Comparison of ENCODE assay signal across 13 cellular contexts in the genomic region with DNA sequence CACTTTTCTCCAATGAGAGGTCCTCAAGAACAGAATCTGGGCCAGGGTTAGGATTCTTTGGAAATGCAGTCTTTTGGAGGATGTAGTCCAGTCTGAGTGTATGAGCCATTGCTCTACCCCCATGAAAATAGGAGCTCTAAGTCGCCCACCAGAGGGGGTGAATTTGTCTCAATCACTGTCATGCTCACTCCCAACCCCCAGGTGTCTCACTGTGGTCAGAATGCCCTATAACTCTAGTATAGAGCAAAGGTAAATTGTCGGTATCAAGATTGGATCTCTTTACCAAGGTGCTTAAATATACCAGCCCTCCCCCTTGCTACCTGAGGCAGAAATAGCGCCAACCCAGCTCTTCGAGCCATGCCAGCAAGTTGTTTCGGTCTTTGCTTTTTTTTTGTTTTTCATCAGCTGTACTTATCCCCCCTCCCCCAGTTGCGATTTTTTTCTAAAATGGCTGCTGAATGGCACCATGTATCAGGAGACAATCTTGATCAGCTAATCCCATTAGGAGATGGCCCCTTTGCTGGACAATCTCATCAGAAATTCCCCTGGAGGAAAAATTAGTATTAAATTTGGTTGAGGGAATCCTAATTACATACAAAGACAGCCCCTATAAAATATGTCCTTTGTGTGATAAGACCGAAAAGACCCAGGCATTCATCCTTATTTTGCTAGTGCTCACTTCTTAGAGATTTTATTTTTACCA.
DNase-seq lines count a peak whose midpoint lies in the region; ATAC-seq, FAIRE-seq and TF ChIP-seq lines count a peak whose summit lies in the region.
"Had no signal": no experiment of that assay in that cellular context is flagged by ENCODE, and none has a peak within 500 bp of the region (broad histone marks: within the 10 kb centered on the region; RNA-seq: fewer than 3 reads in every experiment).

No MANE protein-coding gene starts in this region.

- H3K27ac ChIP-seq in K562 (ENCODE audit: extremely low read depth, low read depth, low read length) = no peak overlapping the region
- no peak overlapping the region for H3K27ac ChIP-seq in neuronal stem cell (replicated peaks; ENCODE audit: low read length)

- intact Hi-C loops in K562 (cut with micrococcal nuclease) = loop anchor here (1.0 kb wide), 1 partner anchor 240 kb away; no protein-coding TSS in a partner anchor

- CTCF ChIA-PET in K562 (lab: Yijun Ruan, JAX; ENCODE audit: low intra/inter-chr PET ratio) = no interaction called here

- no peak overlapping the region for H4K8ac ChIP-seq in neuronal stem cell (ENCODE audit: low read depth, low read length)

- H3K23ac ChIP-seq in neuronal stem cell (ENCODE audit: low read depth, low read length, poor library complexity) = no peak overlapping the region

- TF ChIP-seq CTCF in K562 (IDR thresholded peaks at IDR 0.05 in 2 of 3, conservative IDR thresholded peaks at IDR 0.05 in 1 of 3; ENCODE audit: insufficient read depth in 2 of 3, low read depth in 1 of 3, low read length in 3 of 3) = peak; percentile 51 to 98 (median 81)

- peak; percentile 90 for ATAC-seq in K562
- ATAC-seq in GM21390 (IDR thresholded peaks at IDR 0.05; ENCODE audit: unreplicated experiment) = no peak
- ATAC-seq in GM18505 (IDR thresholded peaks at IDR 0.05; ENCODE audit: unreplicated experiment) = no peak
- no peak for ATAC-seq in HG03196 (IDR thresholded peaks at IDR 0.05; ENCODE audit: unreplicated experiment)
- ATAC-seq: activated naive CD4-positive, alpha-beta T cell treated with anti-CD3 and anti-CD28 coated beads, Interleukin-2, amount 50 U/mL, for 72 hours; stimulated activated effector memory CD8-positive, alpha-beta T cell treated with anti-CD3 and anti-CD28 coated beads, Interleukin-12 subunit alpha, Interleukin-12 subunit beta, amount 100 ng/mL, for 72 hours had no signal

- no peaks in the 10 kb centered on the region for H3K27me3 ChIP-seq in K562 (ENCODE audit: control insufficient read depth in 2 of 2, insufficient read depth in 2 of 2, low read length in 2 of 2)
- H3K27me3 ChIP-seq in neuronal stem cell (ENCODE audit: control insufficient read depth in 3 of 3, insufficient read depth in 3 of 3, low read depth in 1 of 3, low read length in 3 of 3) = no peaks in the 10 kb centered on the region

- H3K4me2 ChIP-seq in K562 (ENCODE audit: insufficient read depth, low read length) (no peak overlapping the region), neuronal stem cell (ENCODE audit: insufficient read depth, low read length, poor library complexity, severe bottlenecking) (no peak overlapping the region)

- 1% methylated on average over 7 of the region's 7 CpGs for WGBS in K562 (ENCODE audit: insufficient coverage, low coverage, missing lambda C conversion rate)
- no CpG with 5 or more reads among the region's 7 CpGs for WGBS in neuronal stem cell (ENCODE audit: extremely low coverage in 2 of 2, insufficient read length in 2 of 2, insufficient replicate concordance in 1 of 2), 2 donors

- no peak for TF ChIP-seq EP300 in K562 (IDR thresholded peaks at IDR 0.05; ENCODE audit: low read length)

- H4K20me1 ChIP-seq in K562 (replicated peaks; ENCODE audit: control insufficient read depth, insufficient read depth, low read length) = no peaks in the 10 kb centered on the region

- no peak overlapping the region for H2BK12ac ChIP-seq in neuronal stem cell (ENCODE audit: low read length)

- H3K79me1 ChIP-seq in neuronal stem cell (ENCODE audit: low read depth, low read length) = no peaks in the 10 kb centered on the region

- no peak overlapping the region for H2BK5ac ChIP-seq in neuronal stem cell (ENCODE audit: low read length)

- peak in 1 of 2 experiments; percentile 39; a peak in 2 of 4 replicates for TF ChIP-seq RAD21 in K562 (CRISPR knock-in tag; conservative IDR thresholded peaks at IDR 0.05 in 1 of 2, IDR thresholded peaks at IDR 0.05 in 1 of 2)

- FAIRE-seq in K562 (lab: Jason Lieb, UNC) = peak; percentile 67

- H3K79me2 ChIP-seq in K562 (ENCODE audit: control insufficient read depth, insufficient read depth, low read length) = no peaks in the 10 kb centered on the region

- no peak overlapping the region for H3K14ac ChIP-seq in neuronal stem cell (ENCODE audit: low read length)

- no peak overlapping the region for H4K91ac ChIP-seq in neuronal stem cell (ENCODE audit: low read depth, low read length, poor library complexity)

- peak; percentile 6 for DNase-seq in SKM-1 treated with dmso at 0.1 percent for 144 hours (lab: John Stamatoyannopoulos, UW; ENCODE audit: unreplicated experiment)
- DNase-seq in SKM-1 (lab: John Stamatoyannopoulos, UW; ENCODE audit: unreplicated experiment) = no peak
- peak; percentile 1 for DNase-seq in LoVo (ENCODE audit: low spot score)
- peak; percentile 16 to 36 (median 26) for DNase-seq in K562 (ENCODE audit: extremely low read depth in 1 of 4, low spot score in 3 of 4)
- DNase-seq in neuronal stem cell (ENCODE audit: low spot score) = peak; percentile 17
- DNase-seq: effector memory CD4-positive, alpha-beta T cell; naive B cell; NCI-H1105 treated with DMSO at 0.1 percent for 48 hours had no signal

- H3K18ac ChIP-seq in neuronal stem cell (ENCODE audit: low read length) = no peak overlapping the region

- no peaks in the 10 kb centered on the region for H3K36me3 ChIP-seq in K562 (ENCODE audit: control insufficient read depth, insufficient read depth, low read length)
- H3K36me3 ChIP-seq in neuronal stem cell (replicated peaks in 1 of 2; ENCODE audit: control insufficient read depth in 2 of 2, insufficient read depth in 2 of 2, low read length in 2 of 2) = no peaks in the 10 kb centered on the region

- no peak overlapping the region for H2BK15ac ChIP-seq in neuronal stem cell (ENCODE audit: low read length)

- H3K9me3 ChIP-seq in K562 (replicated peaks; ENCODE audit: control insufficient read depth, insufficient read depth, low read depth, low read length) (no peaks in the 10 kb centered on the region), neuronal stem cell (replicated peaks in 1 of 2; ENCODE audit: control insufficient read depth in 2 of 2, insufficient read depth in 1 of 2, low read depth in 1 of 2, low read length in 2 of 2) (no peaks in the 10 kb centered on the region)

- TF ChIP-seq POLR2A in K562 (conservative IDR thresholded peaks at IDR 0.05) (no peak), GM18505 (IDR thresholded peaks at IDR 0.05; ENCODE audit: borderline replicate concordance, extremely low read depth, insufficient read depth, insufficient read length) (no peak)

- BruUV-seq in K562 (replicated peaks; lab: Mats Ljungman, UMichigan) = no TSS peak

- no peak overlapping the region for H3K4me3 ChIP-seq in K562
- no peak overlapping the region for H3K4me3 ChIP-seq in neuronal stem cell (ENCODE audit: low read length in 2 of 2)

- in situ Hi-C loops in K562 (cut with MboI) = no loop called here

- POLR2A ChIA-PET in K562 (lab: Yijun Ruan, JAX) = interaction anchor here (0.6 kb wide), 1 partner anchor 252 kb away, joined by 5 read pairs; no protein-coding TSS in a partner anchor

- H2AK5ac ChIP-seq in neuronal stem cell (ENCODE audit: low read depth, low read length) = no peak overlapping the region

- H3K9ac ChIP-seq in K562 (ENCODE audit: insufficient read depth in 1 of 2, low read depth in 2 of 2, low read length in 2 of 2) (no peak overlapping the region), neuronal stem cell (ENCODE audit: low read depth, low read length, poor library complexity) (no peak overlapping the region)

- H2BK120ac ChIP-seq in neuronal stem cell (ENCODE audit: low read depth, low read length) = no peak overlapping the region

- H3K4me1 ChIP-seq in K562 (replicated peaks in 1 of 2; ENCODE audit: control insufficient read depth in 2 of 2, insufficient read depth in 2 of 2, low read length in 2 of 2) (no peaks in the 10 kb centered on the region), neuronal stem cell (ENCODE audit: control insufficient read depth in 2 of 2, insufficient read depth in 1 of 2, low read depth in 1 of 2, low read length in 2 of 2) (no peaks in the 10 kb centered on the region)

- no peaks in the 10 kb centered on the region for H3K9me1 ChIP-seq in K562 (ENCODE audit: control insufficient read depth, insufficient read depth, low read length)

- no peak overlapping the region for H2AFZ ChIP-seq in K562 (ENCODE audit: low read depth, low read length)
- no peak overlapping the region for H2AFZ ChIP-seq in neuronal stem cell (ENCODE audit: low read length)

- H3K4ac ChIP-seq in neuronal stem cell (ENCODE audit: low read length) = no peak overlapping the region

TF ChIP-seq in K562, 482 proteins besides CTCF, POLR2A, EP300 and RAD21 (continues in another document):
- TF ChIP-seq ZNF282 (CRISPR knock-in tag; IDR thresholded peaks at IDR 0.05) (no peak), ZNF384 (IDR thresholded peaks at IDR 0.05; ENCODE audit: low read depth, low read length) (no peak), TAF9B (IDR thresholded peaks at IDR 0.05; ENCODE audit: partially characterized antibody) (no peak), ZNF431 (CRISPR knock-in tag; IDR thresholded peaks at IDR 0.05) (no peak)
- TF ChIP-seq, protein P1, sequence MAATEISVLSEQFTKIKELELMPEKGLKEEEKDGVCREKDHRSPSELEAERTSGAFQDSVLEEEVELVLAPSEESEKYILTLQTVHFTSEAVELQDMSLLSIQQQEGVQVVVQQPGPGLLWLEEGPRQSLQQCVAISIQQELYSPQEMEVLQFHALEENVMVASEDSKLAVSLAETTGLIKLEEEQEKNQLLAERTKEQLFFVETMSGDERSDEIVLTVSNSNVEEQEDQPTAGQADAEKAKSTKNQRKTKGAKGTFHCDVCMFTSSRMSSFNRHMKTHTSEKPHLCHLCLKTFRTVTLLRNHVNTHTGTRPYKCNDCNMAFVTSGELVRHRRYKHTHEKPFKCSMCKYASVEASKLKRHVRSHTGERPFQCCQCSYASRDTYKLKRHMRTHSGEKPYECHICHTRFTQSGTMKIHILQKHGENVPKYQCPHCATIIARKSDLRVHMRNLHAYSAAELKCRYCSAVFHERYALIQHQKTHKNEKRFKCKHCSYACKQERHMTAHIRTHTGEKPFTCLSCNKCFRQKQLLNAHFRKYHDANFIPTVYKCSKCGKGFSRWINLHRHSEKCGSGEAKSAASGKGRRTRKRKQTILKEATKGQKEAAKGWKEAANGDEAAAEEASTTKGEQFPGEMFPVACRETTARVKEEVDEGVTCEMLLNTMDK (IDR thresholded peaks at IDR 0.05; ENCODE audit: borderline replicate concordance, insufficient read depth, low read depth, low read length, poor library complexity, severe bottlenecking) = peak; percentile 63
- TF ChIP-seq, protein P2, sequence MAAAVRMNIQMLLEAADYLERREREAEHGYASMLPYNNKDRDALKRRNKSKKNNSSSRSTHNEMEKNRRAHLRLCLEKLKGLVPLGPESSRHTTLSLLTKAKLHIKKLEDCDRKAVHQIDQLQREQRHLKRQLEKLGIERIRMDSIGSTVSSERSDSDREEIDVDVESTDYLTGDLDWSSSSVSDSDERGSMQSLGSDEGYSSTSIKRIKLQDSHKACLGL (CRISPR knock-in tag; IDR thresholded peaks at IDR 0.05; ENCODE audit: borderline replicate concordance, poor library complexity, severe bottlenecking) = no peak
